8 cellular contexts compared by ENCODE assay signal in the genomic region with DNA sequence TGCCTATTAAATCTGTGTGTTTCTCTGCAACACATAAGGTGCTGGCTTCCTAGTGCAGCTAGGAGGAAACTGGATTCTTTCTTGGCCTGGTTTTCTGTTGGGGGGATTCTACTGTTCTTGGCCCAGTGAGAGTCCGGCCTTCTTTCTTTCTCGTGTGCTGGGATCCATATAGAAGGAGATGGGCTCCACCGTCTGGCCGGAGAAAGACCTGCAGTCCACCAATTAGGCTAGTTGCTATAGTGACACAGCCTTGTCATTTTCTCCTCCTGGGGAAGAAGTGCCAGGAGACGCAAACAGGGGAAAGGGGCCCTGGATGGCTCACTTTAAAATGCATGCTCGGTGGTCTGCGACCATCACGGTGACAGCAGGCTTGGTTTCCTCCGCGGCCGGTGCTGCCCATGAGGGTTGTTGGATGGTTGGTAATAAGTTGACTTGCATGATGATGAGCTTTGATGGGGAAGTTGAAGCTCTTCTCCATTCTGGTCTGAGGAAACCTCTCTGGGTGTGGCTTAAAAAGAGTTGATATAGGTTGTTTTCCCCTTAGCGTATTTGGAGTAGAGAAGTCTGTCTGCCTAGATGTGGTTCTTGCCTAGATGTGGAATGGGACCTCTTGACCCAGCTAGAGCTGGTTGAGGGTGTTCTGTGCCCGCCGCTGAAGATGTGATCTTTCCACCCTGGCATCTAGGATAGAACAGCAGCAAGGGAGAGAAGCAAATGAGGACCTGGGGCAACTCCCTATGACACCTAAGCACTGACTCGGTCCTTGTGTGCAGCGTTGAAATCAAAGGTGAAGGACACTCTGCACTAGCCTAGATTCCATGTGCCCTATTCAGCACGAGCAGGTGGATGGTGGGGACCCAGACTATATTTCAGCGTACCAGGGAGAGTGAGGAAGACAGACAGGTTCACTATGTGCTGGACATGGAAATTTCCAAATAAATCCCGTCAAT.
DNase-seq lines count a peak whose midpoint lies in the region; ATAC-seq and TF ChIP-seq lines count a peak whose summit lies in the region.

No MANE protein-coding gene starts in this region.

- peak overlapping the region; percentile 54 for H3K4me3 Mint-ChIP-seq in WTC11

- H3K9me3 Mint-ChIP-seq in WTC11: no peaks in the 10 kb centered on the region

- intact Hi-C loops in posterior vena cava (cut with DNase I): no loop called here

- H3K27ac ChIP-seq in foreskin keratinocyte: no peak overlapping the region
- no peak overlapping the region for H3K27ac ChIP-seq in osteoblast (ENCODE audit: low read depth, low read length)

- peaks cover 26% of the 10 kb centered on the region for H3K27me3 Mint-ChIP-seq in WTC11 (ENCODE audit: low read depth)

- no peaks in the 10 kb centered on the region for H3K4me1 ChIP-seq in foreskin keratinocyte
- H3K4me1 ChIP-seq in osteoblast (ENCODE audit: insufficient read depth, low read length): no peaks in the 10 kb centered on the region

- no peak overlapping the region for H2AFZ ChIP-seq in osteoblast (ENCODE audit: low read length)

- CTCF ChIA-PET in WTC11 (lab: Charles Lee): interaction anchor here (0.5 to 1.6 kb wide), 9 partner anchors 11 to 650 kb away, joined by 3 to 6 read pairs (median 3); no protein-coding TSS in a partner anchor

- H3K4me2 ChIP-seq in osteoblast (ENCODE audit: insufficient read depth, low read length): no peak overlapping the region

- H4K20me1 ChIP-seq in osteoblast (ENCODE audit: insufficient read depth, low read length): no peaks in the 10 kb centered on the region

- H3K4me3 ChIP-seq in AG10803 (ENCODE audit: low read length) (no peak overlapping the region), GM12875 (ENCODE audit: low read depth, low read length) (no peak overlapping the region), osteoblast (ENCODE audit: insufficient read depth, low read length) (no peak overlapping the region)

- 0 out of 2 replicates have a peak overlapping the region, but pooled peaks have one; percentile 26 for H3K27ac Mint-ChIP-seq in WTC11

- no peaks in the 10 kb centered on the region for H3K36me3 ChIP-seq in osteoblast (ENCODE audit: insufficient read depth, low read length)

- peak; percentile 44 for ATAC-seq in WTC11
- peak; percentile 64 for ATAC-seq in foreskin keratinocyte

- H3K9me3 ChIP-seq in osteoblast (ENCODE audit: low read depth, low read length): no peaks in the 10 kb centered on the region

- POLR2A ChIA-PET in WTC11 (lab: Charles Lee): no interaction called here

- H3K27me3 ChIP-seq in foreskin keratinocyte (peaks cover 42% of the 10 kb centered on the region), osteoblast (ENCODE audit: insufficient read depth, low read length) (peaks cover 21% of the 10 kb centered on the region)

- TF ChIP-seq CTCF in AG10803 (conservative IDR thresholded peaks at IDR 0.05; ENCODE audit: low read length) (peak; percentile 96), GM12875 (IDR thresholded peaks at IDR 0.05; ENCODE audit: borderline replicate concordance, insufficient read depth, low read depth, low read length) (peak; percentile 76), WTC11 (IDR thresholded peaks at IDR 0.05) (peak; percentile 42; the same call in 1 of the 2 replicates), foreskin keratinocyte (conservative IDR thresholded peaks at IDR 0.05) (peak; percentile 75), osteoblast (IDR thresholded peaks at IDR 0.05; ENCODE audit: extremely low read depth, low read depth, low read length) (peak; percentile 88)

- peaks cover 49% of the 10 kb centered on the region for H3K4me1 Mint-ChIP-seq in WTC11

- DNase-seq in AG10803 (ENCODE audit: low read depth) (peak; percentile 84), NCI-H2171 (lab: John Stamatoyannopoulos, UW) (peak; percentile 61), WTC11 (ENCODE audit: low spot score) (peak; percentile 74), foreskin keratinocyte (peak; percentile 10 to 35), osteoblast (ENCODE audit: insufficient read length, low spot score, missing footprints) (peak; percentile 99), OCI-M2 (lab: John Stamatoyannopoulos, UW; ENCODE audit: unreplicated experiment) (no peak), posterior vena cava (ENCODE audit: low spot score) (no peak)

- H3K36me3 Mint-ChIP-seq in WTC11: 0 out of 2 replicates have a peak, but pooled peaks cover 3% of the 10 kb centered on the region

- no peaks in the 10 kb centered on the region for H3K79me2 ChIP-seq in osteoblast (ENCODE audit: insufficient read depth, low read length)

TF ChIP-seq in WTC11, 78 proteins besides CTCF, POLR2A, EP300 and RAD21 (continues in another document):
- TF ChIP-seq ZNF121 (CRISPR knock-in tag; IDR thresholded peaks at IDR 0.05): no peak
- TF ChIP-seq CREB1 (CRISPR knock-in tag; IDR thresholded peaks at IDR 0.05): no peak
- no peak for TF ChIP-seq SOX15 (CRISPR knock-in tag; IDR thresholded peaks at IDR 0.05)
- TF ChIP-seq EMX1 (CRISPR knock-in tag; IDR thresholded peaks at IDR 0.05): no peak
- no peak for TF ChIP-seq ZNF219 (CRISPR knock-in tag; IDR thresholded peaks at IDR 0.05; ENCODE audit: borderline replicate concordance)
- no peak for TF ChIP-seq MYBL2 (CRISPR knock-in tag; IDR thresholded peaks at IDR 0.05)
- TF ChIP-seq, protein P1, sequence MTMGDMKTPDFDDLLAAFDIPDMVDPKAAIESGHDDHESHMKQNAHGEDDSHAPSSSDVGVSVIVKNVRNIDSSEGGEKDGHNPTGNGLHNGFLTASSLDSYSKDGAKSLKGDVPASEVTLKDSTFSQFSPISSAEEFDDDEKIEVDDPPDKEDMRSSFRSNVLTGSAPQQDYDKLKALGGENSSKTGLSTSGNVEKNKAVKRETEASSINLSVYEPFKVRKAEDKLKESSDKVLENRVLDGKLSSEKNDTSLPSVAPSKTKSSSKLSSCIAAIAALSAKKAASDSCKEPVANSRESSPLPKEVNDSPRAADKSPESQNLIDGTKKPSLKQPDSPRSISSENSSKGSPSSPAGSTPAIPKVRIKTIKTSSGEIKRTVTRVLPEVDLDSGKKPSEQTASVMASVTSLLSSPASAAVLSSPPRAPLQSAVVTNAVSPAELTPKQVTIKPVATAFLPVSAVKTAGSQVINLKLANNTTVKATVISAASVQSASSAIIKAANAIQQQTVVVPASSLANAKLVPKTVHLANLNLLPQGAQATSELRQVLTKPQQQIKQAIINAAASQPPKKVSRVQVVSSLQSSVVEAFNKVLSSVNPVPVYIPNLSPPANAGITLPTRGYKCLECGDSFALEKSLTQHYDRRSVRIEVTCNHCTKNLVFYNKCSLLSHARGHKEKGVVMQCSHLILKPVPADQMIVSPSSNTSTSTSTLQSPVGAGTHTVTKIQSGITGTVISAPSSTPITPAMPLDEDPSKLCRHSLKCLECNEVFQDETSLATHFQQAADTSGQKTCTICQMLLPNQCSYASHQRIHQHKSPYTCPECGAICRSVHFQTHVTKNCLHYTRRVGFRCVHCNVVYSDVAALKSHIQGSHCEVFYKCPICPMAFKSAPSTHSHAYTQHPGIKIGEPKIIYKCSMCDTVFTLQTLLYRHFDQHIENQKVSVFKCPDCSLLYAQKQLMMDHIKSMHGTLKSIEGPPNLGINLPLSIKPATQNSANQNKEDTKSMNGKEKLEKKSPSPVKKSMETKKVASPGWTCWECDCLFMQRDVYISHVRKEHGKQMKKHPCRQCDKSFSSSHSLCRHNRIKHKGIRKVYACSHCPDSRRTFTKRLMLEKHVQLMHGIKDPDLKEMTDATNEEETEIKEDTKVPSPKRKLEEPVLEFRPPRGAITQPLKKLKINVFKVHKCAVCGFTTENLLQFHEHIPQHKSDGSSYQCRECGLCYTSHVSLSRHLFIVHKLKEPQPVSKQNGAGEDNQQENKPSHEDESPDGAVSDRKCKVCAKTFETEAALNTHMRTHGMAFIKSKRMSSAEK (CRISPR knock-in tag; IDR thresholded peaks at IDR 0.05; ENCODE audit: borderline replicate concordance): no peak
- TF ChIP-seq OVOL2 (CRISPR knock-in tag; IDR thresholded peaks at IDR 0.05; ENCODE audit: borderline replicate concordance): no peak
- TF ChIP-seq IRF2 (CRISPR knock-in tag; IDR thresholded peaks at IDR 0.05; ENCODE audit: borderline replicate concordance, low read depth): no peak
- no peak for TF ChIP-seq RELA (CRISPR knock-in tag; IDR thresholded peaks at IDR 0.05; ENCODE audit: borderline replicate concordance)
- no peak for TF ChIP-seq HMGA2 (CRISPR knock-in tag; IDR thresholded peaks at IDR 0.05)
- TF ChIP-seq, protein P2, sequence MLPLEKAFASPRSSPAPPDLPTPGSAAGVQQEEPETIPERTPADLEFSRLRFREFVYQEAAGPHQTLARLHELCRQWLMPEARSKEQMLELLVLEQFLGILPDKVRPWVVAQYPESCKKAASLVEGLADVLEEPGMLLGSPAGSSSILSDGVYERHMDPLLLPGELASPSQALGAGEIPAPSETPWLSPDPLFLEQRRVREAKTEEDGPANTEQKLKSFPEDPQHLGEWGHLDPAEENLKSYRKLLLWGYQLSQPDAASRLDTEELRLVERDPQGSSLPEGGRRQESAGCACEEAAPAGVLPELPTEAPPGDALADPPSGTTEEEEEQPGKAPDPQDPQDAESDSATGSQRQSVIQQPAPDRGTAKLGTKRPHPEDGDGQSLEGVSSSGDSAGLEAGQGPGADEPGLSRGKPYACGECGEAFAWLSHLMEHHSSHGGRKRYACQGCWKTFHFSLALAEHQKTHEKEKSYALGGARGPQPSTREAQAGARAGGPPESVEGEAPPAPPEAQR (CRISPR knock-in tag; IDR thresholded peaks at IDR 0.05): no peak
- TF ChIP-seq NFATC4 (CRISPR knock-in tag; IDR thresholded peaks at IDR 0.05): no peak
- TF ChIP-seq TP53 (CRISPR knock-in tag; IDR thresholded peaks at IDR 0.05): no peak
- no peak for TF ChIP-seq NFE2L1 (CRISPR knock-in tag; IDR thresholded peaks at IDR 0.05)

Comparison
In these comparisons a context has a peak if more than half of its experiments do, and no peak if none do; other contexts are left out.
1. DNase-seq: peak in AG10803 (single experiment), NCI-H2171 (single experiment), WTC11 (single experiment), foreskin keratinocyte (2 of 2) and osteoblast (single experiment); none in OCI-M2 (single experiment) and posterior vena cava (single experiment).
2. CTCF ChIP-seq: peak in every context shown above with its lines; median percentile 96 in AG10803; 88 in osteoblast; 76 in GM12875; 75 in foreskin keratinocyte; 42 in WTC11.